Comparison of ENCODE assay signal across 16 cellular contexts in genomic region chr22:39221999-39222686, GRCh38. TPM values are rescaled to one million over a fixed set of nuclear protein-coding genes. Genes with fewer than 3 reads are reported as not detected.
DNase-seq lines count a peak whose midpoint lies in the region; ATAC-seq, FAIRE-seq and TF ChIP-seq lines count a peak whose summit lies in the region.
"Had no signal": no experiment of that assay in that cellular context is flagged by ENCODE, and none has a peak within 500 bp of the region (broad histone marks: within the 10 kb centered on the region; RNA-seq: fewer than 3 reads in every experiment).

No MANE protein-coding gene starts in this region.

- H3K4me1 ChIP-seq in endodermal cell (ENCODE audit: control insufficient read depth, insufficient read depth, low read length) (no peaks in the 10 kb centered on the region), HepG2 (ENCODE audit: insufficient read depth, low read length) (no peaks in the 10 kb centered on the region), upper lobe of right lung (peaks cover 7% of the 10 kb centered on the region)
- H3K4me1 ChIP-seq: BE2C, SJSA1 had no signal

- peaks cover 9% of the 10 kb centered on the region for H3K9me3 Mint-ChIP-seq in endodermal cell
- H3K9me3 Mint-ChIP-seq: CD8-positive, alpha-beta T cell had no signal

- H3K9ac ChIP-seq in endodermal cell (ENCODE audit: extremely low read depth, low read length, poor library complexity, severe bottlenecking) = no peak overlapping the region
- no peak overlapping the region for H3K9ac ChIP-seq in HepG2 (ENCODE audit: insufficient read depth, low read depth, low read length)
- H3K9ac ChIP-seq: KMS-11 had no signal

- TF ChIP-seq POLR2A in HepG2 (IDR thresholded peaks at IDR 0.05; ENCODE audit: insufficient read depth in 1 of 2, low read depth in 2 of 2, low read length in 2 of 2) = no peak

- no TSS peak for BruUV-seq in HepG2 (replicated peaks; lab: Mats Ljungman, UMichigan)

- WGBS in endodermal cell (ENCODE audit: insufficient coverage in 1 of 2, insufficient read length in 1 of 2), 2 experiments = 91 to 97% methylated on average over 6 to 10 of the region's 10 CpGs
- 86% methylated on average over 7 of the region's 10 CpGs for WGBS in HepG2 (ENCODE audit: low lambda C conversion rate)

- no peak for TF ChIP-seq EP300 in HepG2 (IDR thresholded peaks at IDR 0.05; ENCODE audit: low read depth in 2 of 2, low read length in 2 of 2)
- TF ChIP-seq EP300 in HepG2 (CRISPR knock-in tag; IDR thresholded peaks at IDR 0.05; ENCODE audit: borderline replicate concordance) = no peak

- peaks cover 4% of the 10 kb centered on the region; the same call in 1 of the 2 replicates for H4K20me1 ChIP-seq in HepG2 (ENCODE audit: insufficient read depth, low read length)

- CTCF ChIA-PET in RWPE1 (lab: Yijun Ruan, JAX) = interaction anchor here (0.6 to 1.2 kb wide), 2 partner anchors 31 to 52 kb away, joined by 3 to 5 read pairs; no protein-coding TSS in a partner anchor
- CTCF ChIA-PET in HepG2 (lab: Yijun Ruan, JAX; ENCODE audit: low intra/inter-chr PET ratio, low total read pairs) = no interaction called here

- no peak overlapping the region for H2AFZ ChIP-seq in HepG2 (ENCODE audit: low read length)

- no peaks in the 10 kb centered on the region for H3K4me1 Mint-ChIP-seq in endodermal cell

- H3K36me3 ChIP-seq in endodermal cell (ENCODE audit: control insufficient read depth, insufficient read depth, low read length) = no peaks in the 10 kb centered on the region
- peaks cover 5 to 24% of the 10 kb centered on the region in 2 experiments; a peak in 3 of 5 replicates for H3K36me3 ChIP-seq in HepG2 (replicated peaks in 1 of 2; ENCODE audit: control insufficient read depth in 1 of 2, insufficient read depth in 2 of 2, low read length in 2 of 2)
- H3K36me3 ChIP-seq in upper lobe of right lung = peaks cover 20% of the 10 kb centered on the region
- H3K36me3 ChIP-seq: BE2C, SJSA1 had no signal

- H3K79me2 ChIP-seq in HepG2 (ENCODE audit: insufficient read depth, low read length) = no peaks in the 10 kb centered on the region

- ATAC-seq in HepG2 = no peak
- no peak for ATAC-seq in upper lobe of right lung
- no peak for ATAC-seq in GM19035 (IDR thresholded peaks at IDR 0.05; ENCODE audit: unreplicated experiment)
- no peak for ATAC-seq in GM21529 (IDR thresholded peaks at IDR 0.05; ENCODE audit: unreplicated experiment)

- H3K27ac ChIP-seq in RWPE1 (peak overlapping the region; percentile 79), endodermal cell (ENCODE audit: low read depth, low read length) (no peak overlapping the region), HepG2 (ENCODE audit: extremely low read length, insufficient read depth, low read length) (no peak overlapping the region), upper lobe of right lung (peak overlapping the region; percentile 18)
- H3K27ac ChIP-seq: KMS-11, SJSA1 had no signal

- no peaks in the 10 kb centered on the region for H3K9me3 ChIP-seq in endodermal cell (ENCODE audit: control insufficient read depth, low read length)
- H3K9me3 ChIP-seq in HepG2 (ENCODE audit: low read length) = no peaks in the 10 kb centered on the region
- H3K9me3 ChIP-seq in upper lobe of right lung = no peaks in the 10 kb centered on the region
- H3K9me3 ChIP-seq: BE2C, SJSA1 had no signal

- no peak overlapping the region for H3K4me3 Mint-ChIP-seq in endodermal cell
- H3K4me3 Mint-ChIP-seq: CD8-positive, alpha-beta T cell had no signal

- no peak for TF ChIP-seq RAD21 in HepG2 (CRISPR knock-in tag; IDR thresholded peaks at IDR 0.05)

- peaks cover 28% of the 10 kb centered on the region for H3K36me3 Mint-ChIP-seq in endodermal cell (ENCODE audit: low read depth)

- no peak overlapping the region for H3K27ac Mint-ChIP-seq in endodermal cell
- H3K27ac Mint-ChIP-seq: CD8-positive, alpha-beta T cell had no signal

- no peaks in the 10 kb centered on the region for H3K27me3 ChIP-seq in endodermal cell (ENCODE audit: control insufficient read depth, insufficient read depth, low read length, poor library complexity, severe bottlenecking)
- no peaks in the 10 kb centered on the region for H3K27me3 ChIP-seq in HepG2 (ENCODE audit: control insufficient read depth in 1 of 2, insufficient read depth in 2 of 2, low read length in 2 of 2)
- H3K27me3 ChIP-seq in upper lobe of right lung = no peaks in the 10 kb centered on the region
- H3K27me3 ChIP-seq: BE2C, SJSA1 had no signal

- intact Hi-C loops in HepG2 (cut with micrococcal nuclease; ENCODE audit: unreplicated experiment) = no loop called here
- intact Hi-C loops in upper lobe of right lung (cut with DNase I) = no loop called here

- DNase-seq in RWPE1 (ENCODE audit: low spot score) (no peak), endodermal cell (peak; percentile 31), HepG2 (ENCODE audit: low spot score) (no peak), upper lobe of right lung (peak; percentile 51), NCI-H1930 (lab: John Stamatoyannopoulos, UW) (no peak)
- DNase-seq: BE2C; CD8-positive, alpha-beta T cell; DMS79 treated with DMSO at 0.1 percent for 48 hours; GOT3; NCI-H1436 treated with DMSO at 0.1 percent for 48 hours; NCI-H2081; NCI-H524 treated with DMSO at 0.1 percent for 48 hours had no signal

- POLR2A ChIA-PET in RWPE1 (lab: Yijun Ruan, JAX; ENCODE audit: low non-redundant PET) (no interaction called here), HepG2 (lab: Yijun Ruan, JAX) (no interaction called here)

- H3K4me3 ChIP-seq in endodermal cell (ENCODE audit: low read length) = no peak overlapping the region
- no peak overlapping the region for H3K4me3 ChIP-seq in HepG2 (replicated peaks in 1 of 3; ENCODE audit: insufficient read depth in 1 of 3, low read depth in 2 of 3, low read length in 3 of 3)
- H3K4me3 ChIP-seq in upper lobe of right lung = no peak overlapping the region
- H3K4me3 ChIP-seq: SJSA1 had no signal

- in situ Hi-C loops in HepG2 (cut with HindIII; ENCODE audit: extremely low pct_ligation_motif_present, low pct_unique_long_range_greater_than_20kb) = no loop called here

- FAIRE-seq in HepG2 (lab: Jason Lieb, UNC) = no peak

- no peak overlapping the region for H3K4me2 ChIP-seq in HepG2 (ENCODE audit: low read depth, low read length)
- H3K4me2 ChIP-seq: KMS-11 had no signal

- H3K27me3 Mint-ChIP-seq in endodermal cell (ENCODE audit: insufficient read depth) = peaks cover 1% of the 10 kb centered on the region

- TF ChIP-seq CTCF in RWPE1 (conservative IDR thresholded peaks at IDR 0.05; ENCODE audit: low read depth) = no peak
- no peak for TF ChIP-seq CTCF in endodermal cell (conservative IDR thresholded peaks at IDR 0.05)
- no peak for TF ChIP-seq CTCF in HepG2 (CRISPR knock-in tag; IDR thresholded peaks at IDR 0.05)
- TF ChIP-seq CTCF in upper lobe of right lung (IDR thresholded peaks at IDR 0.05) = no peak

TF ChIP-seq in HepG2, 621 proteins besides CTCF, POLR2A, EP300 and RAD21:
- peak; percentile 47; the same call in 1 of the 2 replicates for TF ChIP-seq ZMYM3 (CRISPR knock-in tag; IDR thresholded peaks at IDR 0.05)
- no peak for TF ChIP-seq RFXAP (CRISPR knock-in tag; IDR thresholded peaks at IDR 0.05; ENCODE audit: borderline replicate concordance)
TF ChIP-seq in HepG2: peak in this region for 1.

RNA-seq across cellular contexts. Expression of gene PDGFB, which starts 22.6 kb away (rescaled TPM):
- total RNA-seq in endodermal cell = 10 to 100 TPM in 1 of 2 donors, 1 to 10 TPM in 1; 5.9 to 10.4 TPM
- 3.5 TPM for polyA plus RNA-seq in endodermal cell (2013, experiment 1 of 2)
- 3.3 TPM for polyA plus RNA-seq in endodermal cell (2013, experiment 2 of 2)
- 0.65 and 1.4 TPM in 2 replicates for total RNA-seq in HepG2 (2016; rRNA removed; fragmentation: Illumina TruSeq; extraction: Trizol)
- 0.26 and 0.30 TPM in 2 replicates for total RNA-seq in HepG2 (2016; cell fraction: cytosol; rRNA removed; fragmentation: Illumina TruSeq; extraction: Trizol; ENCODE audit: low read depth)
- total RNA-seq in HepG2 (2016; cell fraction: insoluble cytoplasmic fraction; rRNA removed; fragmentation: Illumina TruSeq; extraction: Trizol) = 1.0 and 1.1 TPM in 2 replicates
- total RNA-seq in HepG2 (2016; cell fraction: membrane; rRNA removed; fragmentation: Illumina TruSeq; extraction: Trizol) = 0.76 and 1.4 TPM in 2 replicates
- 1.7 and 2.0 TPM in 2 replicates for total RNA-seq in HepG2 (2016; cell fraction: nucleus; rRNA removed; fragmentation: Illumina TruSeq; extraction: Trizol)
- polyA plus RNA-seq in HepG2 (2011; rRNA removed) = 10.1 and 12.8 TPM in 2 replicates
- polyA plus RNA-seq in HepG2 (2011; cell fraction: cytosol; rRNA removed) = 12.7 and 12.9 TPM in 2 replicates
- 37.3 and 38.1 TPM in 2 replicates for polyA plus RNA-seq in HepG2 (2011; cell fraction: nucleus; rRNA removed)
- 11.5 and 12.7 TPM in 2 replicates for polyA plus RNA-seq in HepG2 (2012)
- 0.15 and 0.27 TPM in 2 replicates for polyA plus RNA-seq in HepG2 (2016; cell fraction: cytosol; fragmentation: Illumina TruSeq; extraction: Trizol; ENCODE audit: low read depth)
- polyA plus RNA-seq in HepG2 (2016; cell fraction: insoluble cytoplasmic fraction; fragmentation: Illumina TruSeq; extraction: Trizol; ENCODE audit: low read depth) = 0.72 and 0.85 TPM in 2 replicates
- polyA plus RNA-seq in HepG2 (2016; cell fraction: membrane; fragmentation: Illumina TruSeq; extraction: Trizol; ENCODE audit: low read depth) = 0.63 and 0.68 TPM in 2 replicates
- polyA plus RNA-seq in HepG2 (2016; cell fraction: nucleus; fragmentation: Illumina TruSeq; extraction: Trizol; ENCODE audit: insufficient read depth, low read depth) = 3.3 and 3.9 TPM in 2 replicates
- 2.3 and 28.2 TPM in 2 replicates for polyA minus RNA-seq in HepG2 (2011; rRNA and poly(A)+ RNA removed; ENCODE audit: low replicate concordance)
- polyA minus RNA-seq in HepG2 (2011; cell fraction: cytosol; rRNA and poly(A)+ RNA removed) = 13.6 and 16.1 TPM in 2 replicates
- polyA minus RNA-seq in HepG2 (2011; cell fraction: nucleus; rRNA and poly(A)+ RNA removed) = 7.7 and 9.6 TPM in 2 replicates
- 29.8 TPM for total RNA-seq in upper lobe of right lung

Comparison
In these comparisons a context has a peak if more than half of its experiments do, and no peak if none do; other contexts are left out.
1. DNase-seq: peak in endodermal cell (single experiment) and upper lobe of right lung (single experiment); none in RWPE1 (single experiment), HepG2 (single experiment) and NCI-H1930 (0 of 2).
2. H3K27ac ChIP-seq: peak in RWPE1 (single experiment) and upper lobe of right lung (single experiment); none in endodermal cell (single experiment) and HepG2 (single experiment).